Comparison of ENCODE assay signal across 1 cellular context in genomic region chr7:74567318-74567668, GRCh38.
TF ChIP-seq lines count a peak whose summit lies in the region.

No MANE protein-coding gene starts in this region.

TF ChIP-seq in A549, 52 proteins besides CTCF, POLR2A, EP300 and RAD21 (continued from another document):
- TF ChIP-seq, protein P1, sequence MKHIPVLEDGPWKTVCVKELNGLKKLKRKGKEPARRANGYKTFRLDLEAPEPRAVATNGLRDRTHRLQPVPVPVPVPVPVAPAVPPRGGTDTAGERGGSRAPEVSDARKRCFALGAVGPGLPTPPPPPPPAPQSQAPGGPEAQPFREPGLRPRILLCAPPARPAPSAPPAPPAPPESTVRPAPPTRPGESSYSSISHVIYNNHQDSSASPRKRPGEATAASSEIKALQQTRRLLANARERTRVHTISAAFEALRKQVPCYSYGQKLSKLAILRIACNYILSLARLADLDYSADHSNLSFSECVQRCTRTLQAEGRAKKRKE (CRISPR knock-in tag; IDR thresholded peaks at IDR 0.05; ENCODE audit: low read depth): no peak
- TF ChIP-seq NR3C1 (IDR thresholded peaks at IDR 0.05): no peak
- TF ChIP-seq ZC3H11A (IDR thresholded peaks at IDR 0.05): no peak
- TF ChIP-seq RCOR1 (IDR thresholded peaks at IDR 0.05; ENCODE audit: low read depth, low read length): no peak
- TF ChIP-seq CBX8 (IDR thresholded peaks at IDR 0.05): no peak
- TF ChIP-seq, protein P2, sequence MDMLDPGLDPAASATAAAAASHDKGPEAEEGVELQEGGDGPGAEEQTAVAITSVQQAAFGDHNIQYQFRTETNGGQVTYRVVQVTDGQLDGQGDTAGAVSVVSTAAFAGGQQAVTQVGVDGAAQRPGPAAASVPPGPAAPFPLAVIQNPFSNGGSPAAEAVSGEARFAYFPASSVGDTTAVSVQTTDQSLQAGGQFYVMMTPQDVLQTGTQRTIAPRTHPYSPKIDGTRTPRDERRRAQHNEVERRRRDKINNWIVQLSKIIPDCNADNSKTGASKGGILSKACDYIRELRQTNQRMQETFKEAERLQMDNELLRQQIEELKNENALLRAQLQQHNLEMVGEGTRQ (IDR thresholded peaks at IDR 0.05): no peak
